In the genomic region with DNA sequence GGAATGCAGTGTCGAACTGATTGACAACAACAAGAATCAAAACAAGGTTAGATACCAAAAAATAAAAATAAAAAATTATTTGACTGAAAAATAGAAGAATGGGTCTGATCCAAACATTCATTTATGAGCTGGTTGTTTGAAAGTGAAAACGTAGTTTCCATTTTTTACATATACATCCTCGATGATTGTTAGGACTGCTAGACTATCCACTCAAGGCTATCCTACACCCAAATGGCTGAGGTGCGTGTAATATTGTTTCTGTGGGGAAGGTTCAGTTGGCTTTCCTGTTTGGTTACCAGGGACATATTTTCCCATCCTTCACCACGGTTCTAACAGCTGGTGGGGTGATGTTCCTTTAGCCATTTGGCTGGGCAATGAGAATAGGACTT, we compare ENCODE assay signal across 7 cellular contexts.
DNase-seq lines count a peak whose midpoint lies in the region; ATAC-seq and TF ChIP-seq lines count a peak whose summit lies in the region.

No MANE protein-coding gene starts in this region.

- H3K27me3 ChIP-seq in adrenal gland (no peaks in the 10 kb centered on the region), skeletal muscle tissue (ENCODE audit: control insufficient read depth in 3 of 3, insufficient read depth in 3 of 3, low read length in 3 of 3) (no peaks in the 10 kb centered on the region)

- peak overlapping the region in 3 of 5 donors; percentile 34 to 68 (median 52) for H3K27ac ChIP-seq in adrenal gland
- H3K27ac ChIP-seq in skeletal muscle tissue (ENCODE audit: low read depth, low read length) = peak overlapping the region; percentile 66

- 40 to 54% (median 47%) methylated on average over 5 of the region's 5 CpGs for WGBS in adrenal gland, 4 donors

- no peak overlapping the region for H3K9ac ChIP-seq in skeletal muscle tissue (ENCODE audit: low read depth in 1 of 3, low read length in 3 of 3)

- no peak for TF ChIP-seq CTCF in adrenal gland (IDR thresholded peaks at IDR 0.05)

- H3K36me3 ChIP-seq in adrenal gland (replicated peaks in 1 of 2) = no peaks in the 10 kb centered on the region
- H3K36me3 ChIP-seq in skeletal muscle tissue (ENCODE audit: control insufficient read depth in 3 of 3, insufficient read depth in 3 of 3, low read length in 3 of 3) = no peaks in the 10 kb centered on the region

- intact Hi-C loops in adrenal gland (cut with DNase I) = no loop called here
- intact Hi-C loops in left colon (cut with DNase I, micrococcal nuclease) = no loop called here

- no peak for TF ChIP-seq POLR2A in adrenal gland (IDR thresholded peaks at IDR 0.05)

- in situ Hi-C loops in ACHN (cut with HindIII; ENCODE audit: low pct_ligation_motif_present, low pct_unique_long_range_greater_than_20kb, low sequenced_read_pairs) = no loop called here

- H3K9me3 ChIP-seq in adrenal gland (replicated peaks in 1 of 3) (peaks cover 0 to 14% (median 9%) of the 10 kb centered on the region in 3 donors), skeletal muscle tissue (ENCODE audit: control insufficient read depth in 3 of 3, low read length in 3 of 3) (peaks cover 0 to 3% (median 0%) of the 10 kb centered on the region in 3 donors)

- H3K4me3 ChIP-seq in adrenal gland (no peak overlapping the region), skeletal muscle tissue (ENCODE audit: low read length in 3 of 3) (peak overlapping the region; percentile 6 to 40 (median 14))

- ATAC-seq in GM19023 (IDR thresholded peaks at IDR 0.05; ENCODE audit: unreplicated experiment) (peak; percentile 8), HG03095 (IDR thresholded peaks at IDR 0.05; ENCODE audit: unreplicated experiment) (peak; percentile 25), left colon (no peak)

- peaks cover 12 to 15% of the 10 kb centered on the region in 2 donors for H3K4me1 ChIP-seq in adrenal gland (replicated peaks in 1 of 2)
- H3K4me1 ChIP-seq in skeletal muscle tissue (ENCODE audit: control insufficient read depth in 3 of 3, insufficient read depth in 3 of 3, low read length in 3 of 3) = peaks cover 0 to 10% (median 4%) of the 10 kb centered on the region in 3 donors

- no peak for DNase-seq in adrenal gland
- no peak for DNase-seq in ACHN
- no peak for DNase-seq in left colon
- no peak for DNase-seq in C1 segment of cervical spinal cord (lab: John Stamatoyannopoulos, UW)

Comparison
In these comparisons a context has a peak if more than half of its experiments do, and no peak if none do; other contexts are left out.
1. H3K4me3 ChIP-seq: peak in skeletal muscle tissue (3 of 3); none in adrenal gland (0 of 4).